ENCODE assay signal across 9 cellular contexts in genomic region chr7:64794171-64794844, GRCh38. TPM values are rescaled to one million over a fixed set of nuclear protein-coding genes. Genes with fewer than 3 reads are reported as not detected.
DNase-seq lines count a peak whose midpoint lies in the region; ATAC-seq, FAIRE-seq and TF ChIP-seq lines count a peak whose summit lies in the region.
"Had no signal": no experiment of that assay in that cellular context is flagged by ENCODE, and none has a peak within 500 bp of the region (broad histone marks: within the 10 kb centered on the region; RNA-seq: fewer than 3 reads in every experiment).

Gene ZNF138 (plus strand): TSS chr7:64794428. CDS start chr7:64794569, 141 bp downstream.

- peak within 1 kb of the TSS; percentile 66 to 82 (median 69) for H3K4me3 ChIP-seq in keratinocyte (ENCODE audit: control insufficient read depth in 2 of 3, extremely low read depth in 1 of 3, insufficient read depth in 2 of 3, low read depth in 1 of 3, low read length in 3 of 3)

- H4K20me1 ChIP-seq in keratinocyte (ENCODE audit: control insufficient read depth, extremely low read depth, insufficient read depth, low read length): no peaks in the 10 kb centered on the region

- H3K4me2 ChIP-seq in keratinocyte (ENCODE audit: control insufficient read depth, extremely low read depth, insufficient read depth, low read depth, low read length): peak within 1 kb of the TSS; percentile 82

- peak within 1 kb of the TSS; percentile 82 for H2AFZ ChIP-seq in keratinocyte (ENCODE audit: control insufficient read depth, low read length)

- H3K9ac ChIP-seq in keratinocyte (ENCODE audit: control insufficient read depth, extremely low read depth, insufficient read depth, low read length): peak within 1 kb of the TSS; percentile 77

- TF ChIP-seq POLR2A in GM19099 (IDR thresholded peaks at IDR 0.05; ENCODE audit: extremely low read depth, insufficient read length, low read depth): peak; percentile 84

- DNase-seq in AML-193 (lab: John Stamatoyannopoulos, UW): peak; percentile 92 to 94
- peak; percentile 78 for DNase-seq in NCI-H446 treated with DMSO at 0.1 percent for 48 hours (lab: John Stamatoyannopoulos, UW)
- DNase-seq in activated CD4-positive, CD25-positive, alpha-beta regulatory T cell treated with anti-CD3 and anti-CD28 coated beads, Interleukin-2, amount 50 U/mL, for 72 hours: peak; percentile 90
- peak; percentile 95 for DNase-seq in cerebellum (ENCODE audit: low spot score)
- peak; percentile 67 for DNase-seq in keratinocyte (ENCODE audit: low read depth, low spot score)
- DNase-seq in stimulated activated CD4-positive, alpha-beta T cell treated with anti-CD3 and anti-CD28 coated beads, Interleukin-12 subunit alpha, Interleukin-12 subunit beta, amount 100 ng/mL, for 48 hours (ENCODE audit: low read depth in 2 of 3, low spot score in 1 of 3): peak; percentile 89 to 90 (median 90)

- H3K27ac ChIP-seq in keratinocyte (ENCODE audit: control insufficient read depth, insufficient read depth, low read length): peak within 1 kb of the TSS; percentile 71

- peaks cover 11% of the 10 kb centered on the region for H3K4me1 ChIP-seq in keratinocyte (ENCODE audit: control insufficient read depth, extremely low read depth, insufficient read depth, low read length)

- dilution Hi-C loops in keratinocyte (cut with MboI; ENCODE audit: extremely low pct_ligation_motif_present, low sequenced_read_pairs): no loop called here

- peak; percentile 100 for ATAC-seq in HG03378 (IDR thresholded peaks at IDR 0.05; ENCODE audit: unreplicated experiment)

- TF ChIP-seq CTCF in keratinocyte (optimal IDR thresholded peaks at IDR 0.05 in 1 of 3, IDR thresholded peaks at IDR 0.05 in 1 of 3, conservative IDR thresholded peaks at IDR 0.05 in 1 of 3; ENCODE audit: extremely low read depth in 1 of 3, insufficient read depth in 2 of 3, low read length in 3 of 3): no peak

- no peaks in the 10 kb centered on the region for H3K9me1 ChIP-seq in keratinocyte (ENCODE audit: control insufficient read depth, extremely low read depth, insufficient read depth, low read length)

- peak; percentile 91 for FAIRE-seq in keratinocyte (lab: Jason Lieb, UNC)
- FAIRE-seq: colon had no signal

- H3K27me3 ChIP-seq in keratinocyte (ENCODE audit: control insufficient read depth, extremely low read depth, insufficient read depth, low read length): no peaks in the 10 kb centered on the region

- H3K79me2 ChIP-seq in keratinocyte (ENCODE audit: control insufficient read depth, insufficient read depth, low read length): peaks cover 33% of the 10 kb centered on the region

- no peaks in the 10 kb centered on the region for H3K9me3 ChIP-seq in keratinocyte (ENCODE audit: control insufficient read depth, low read depth, low read length)

- H3K36me3 ChIP-seq in keratinocyte (ENCODE audit: control insufficient read depth in 2 of 2, extremely low read depth in 1 of 2, insufficient read depth in 2 of 2, low read length in 2 of 2): peaks cover 0 to 1% of the 10 kb centered on the region in 2 experiments

RNA-seq across cellular contexts. Expression of gene ZNF138, which starts in this region (rescaled TPM):
- 63.4 TPM for total RNA-seq in cerebellum
- polyA plus RNA-seq in keratinocyte: 2.9 to 6.3 TPM (median 5.2 TPM) in 3 replicates
- 9.5 TPM for polyA plus RNA-seq in keratinocyte (2011; ENCODE audit: low read depth)
- 3.0 and 4.7 TPM in 2 replicates for polyA plus RNA-seq in keratinocyte (2011; cell fraction: cytosol; rRNA removed)
- 14.0 and 14.1 TPM in 2 replicates for polyA plus RNA-seq in keratinocyte (2011; cell fraction: nucleus; rRNA removed)
- polyA plus RNA-seq in keratinocyte (2012; ENCODE audit: low replicate concordance): 3.2 and 5.9 TPM in 2 replicates
- 2.5 to 10.9 TPM in 2 of 3 replicates, not detected in the other for polyA minus RNA-seq in keratinocyte
- polyA minus RNA-seq in keratinocyte (2011; cell fraction: cytosol; rRNA and poly(A)+ RNA removed): not detected
- polyA minus RNA-seq in keratinocyte (2011; cell fraction: nucleus; rRNA and poly(A)+ RNA removed): 4.0 and 12.6 TPM in 2 replicates

Comparison
In these comparisons a context has a peak if more than half of its experiments do, and no peak if none do; other contexts are left out.
1. Peak in every context shown above with its lines: DNase-seq, ATAC-seq, H3K4me3 ChIP-seq and H3K27ac ChIP-seq.